Comparison of ENCODE assay signal across 10 cellular contexts in genomic region chr12:452667-453210, GRCh38. TPM values are rescaled to one million over a fixed set of nuclear protein-coding genes. Genes with fewer than 3 reads are reported as not detected.
A peak's percentile ranks its signal among the peaks of the same experiment; 100 is the strongest.
DNase-seq lines count a peak whose midpoint lies in the region; ATAC-seq and TF ChIP-seq lines count a peak whose summit lies in the region.
"Had no signal": no experiment of that assay in that cellular context is flagged by ENCODE, and none has a peak within 500 bp of the region (broad histone marks: within the 10 kb centered on the region; RNA-seq: fewer than 3 reads in every experiment).

No MANE protein-coding gene starts in this region.

- ATAC-seq in gastrocnemius medialis: no peak

- CTCF ChIA-PET in activated CD4-positive, alpha-beta T cell treated with anti-CD3 and anti-CD28 coated beads, Interleukin-2, amount 10 ng/mL, durations not matched to agents 7 days and 5 days (lab: Charles Lee): interaction anchor here (0.5 to 5.6 kb wide), 60 partner anchors 10 to 1285 kb away, joined by 3 to 137 read pairs (median 4); partner anchors contain the start of genes CCDC77, KDM5A, RAD52 and WNK1

- H3K4me3 ChIP-seq in effector memory CD4-positive, alpha-beta T cell (ENCODE audit: insufficient read depth, low read depth, low read length, poor library complexity, severe bottlenecking): no peak overlapping the region
- no peak overlapping the region for H3K4me3 ChIP-seq in gastrocnemius medialis

- peaks cover 40% of the 10 kb centered on the region for H3K27me3 Mint-ChIP-seq in activated CD4-positive, alpha-beta T cell treated with anti-CD3 and anti-CD28 coated beads, Interleukin-2, amount 10 ng/mL, durations not matched to agents 7 days and 5 days

- peaks cover 3% of the 10 kb centered on the region for H3K4me1 Mint-ChIP-seq in activated CD4-positive, alpha-beta T cell treated with anti-CD3 and anti-CD28 coated beads, Interleukin-2, amount 10 ng/mL, durations not matched to agents 7 days and 5 days

- no peaks in the 10 kb centered on the region for H3K9me3 ChIP-seq in effector memory CD4-positive, alpha-beta T cell (ENCODE audit: control insufficient read depth, low read length)
- no peaks in the 10 kb centered on the region for H3K9me3 ChIP-seq in gastrocnemius medialis

- TF ChIP-seq POLR2A in gastrocnemius medialis (IDR thresholded peaks at IDR 0.05): no peak

- DNase-seq in NCI-H146 (lab: John Stamatoyannopoulos, UW) (peak; percentile 50), NCI-H146 treated with DMSO at 0.1 percent for 48 hours (lab: John Stamatoyannopoulos, UW; ENCODE audit: unreplicated experiment) (no peak), ureter (ENCODE audit: low spot score) (no peak), gastrocnemius medialis (no peak), NCI-H774 (lab: John Stamatoyannopoulos, UW) (no peak)
- peak; percentile 26 for DNase-seq in activated CD4-positive, alpha-beta T cell treated with anti-CD3 and anti-CD28 coated beads, Interleukin-2, amount 10 ng/mL, durations not matched to agents 7 days and 5 days
- DNase-seq in effector memory CD4-positive, alpha-beta T cell: peak; percentile 32 to 40 (median 35)
- DNase-seq in stimulated activated naive CD4-positive, alpha-beta T cell (lab: John Stamatoyannopoulos, UW): peak in 5 of 6 experiments; percentile 10 to 62 (median 42)

- H3K4me3 Mint-ChIP-seq in activated CD4-positive, alpha-beta T cell treated with anti-CD3 and anti-CD28 coated beads, Interleukin-2, amount 10 ng/mL, durations not matched to agents 7 days and 5 days: no peak overlapping the region
- H3K4me3 Mint-ChIP-seq: T-helper 1 cell treated with Interleukin-12 subunit alpha and Interleukin-12 subunit beta and Interleukin-4 antibody, amounts not matched to agents 30 μg/mL and 1 μg/mL, for 36 hours had no signal

- in situ Hi-C loops in gastrocnemius medialis (cut with MboI; ENCODE audit: low sequenced_read_pairs in 4 of 4): no loop called here

- H3K4me1 ChIP-seq in effector memory CD4-positive, alpha-beta T cell (ENCODE audit: control insufficient read depth, insufficient read depth, low read length, poor library complexity, severe bottlenecking): no peaks in the 10 kb centered on the region
- H3K4me1 ChIP-seq in gastrocnemius medialis: no peaks in the 10 kb centered on the region

- POLR2A ChIA-PET in activated CD4-positive, alpha-beta T cell treated with anti-CD3 and anti-CD28 coated beads, Interleukin-2, amount 10 ng/mL, durations not matched to agents 7 days and 5 days (lab: Charles Lee): no interaction called here

- peak in 2 of 5 experiments; percentile 27 to 32 for TF ChIP-seq CTCF in gastrocnemius medialis (IDR thresholded peaks at IDR 0.05 in 4 of 5, conservative IDR thresholded peaks at IDR 0.05 in 1 of 5)

- H3K36me3 ChIP-seq in effector memory CD4-positive, alpha-beta T cell (ENCODE audit: control insufficient read depth, insufficient read depth, low read length): no peaks in the 10 kb centered on the region
- H3K36me3 ChIP-seq in gastrocnemius medialis: no peaks in the 10 kb centered on the region

- no peaks in the 10 kb centered on the region for H3K36me3 Mint-ChIP-seq in activated CD4-positive, alpha-beta T cell treated with anti-CD3 and anti-CD28 coated beads, Interleukin-2, amount 10 ng/mL, durations not matched to agents 7 days and 5 days (ENCODE audit: low read depth)

- no peaks in the 10 kb centered on the region for H3K27me3 ChIP-seq in effector memory CD4-positive, alpha-beta T cell (replicated peaks; ENCODE audit: control insufficient read depth, insufficient read depth, low read length, poor library complexity, severe bottlenecking)
- peaks cover 0 to under 1% (median 0%) of the 10 kb centered on the region in 3 donors for H3K27me3 ChIP-seq in gastrocnemius medialis

- intact Hi-C loops in gastrocnemius medialis (cut with DNase I; ENCODE audit: low total_unique reads): loop anchor here (1.0 kb wide), 1 partner anchor 95 kb away; no protein-coding TSS in a partner anchor

- H3K27ac Mint-ChIP-seq in activated CD4-positive, alpha-beta T cell treated with anti-CD3 and anti-CD28 coated beads, Interleukin-2, amount 10 ng/mL, durations not matched to agents 7 days and 5 days: no peak overlapping the region
- H3K27ac Mint-ChIP-seq: T-helper 1 cell treated with Interleukin-12 subunit alpha and Interleukin-12 subunit beta and Interleukin-4 antibody, amounts not matched to agents 30 μg/mL and 1 μg/mL, for 36 hours had no signal

- no peak overlapping the region for H3K27ac ChIP-seq in effector memory CD4-positive, alpha-beta T cell (ENCODE audit: insufficient read depth, low read length, poor library complexity, severe bottlenecking)
- no peak overlapping the region for H3K27ac ChIP-seq in gastrocnemius medialis
- H3K27ac ChIP-seq: epithelial cell of prostate had no signal

- H3K9me3 Mint-ChIP-seq in activated CD4-positive, alpha-beta T cell treated with anti-CD3 and anti-CD28 coated beads, Interleukin-2, amount 10 ng/mL, durations not matched to agents 7 days and 5 days: no peaks in the 10 kb centered on the region
- H3K9me3 Mint-ChIP-seq: T-helper 1 cell treated with Interleukin-12 subunit alpha and Interleukin-12 subunit beta and Interleukin-4 antibody, amounts not matched to agents 30 μg/mL and 1 μg/mL, for 36 hours had no signal

RNA-seq across cellular contexts. Expression of gene B4GALNT3, which starts 7.0 kb away (rescaled TPM):
- 1 to 10 TPM; 6.1 to 7.0 TPM for total RNA-seq in activated CD4-positive, alpha-beta T cell treated with anti-CD3 and anti-CD28 coated beads, Interleukin-2, amount 10 ng/mL, durations not matched to agents 7 days and 5 days
- total RNA-seq in ureter (11.7 TPM), gastrocnemius medialis (1 to 10 TPM in 1 of 4 donors, under 1 TPM in 3; 0.20 to 1.9 (median 0.82) TPM)

RNA-seq across cellular contexts. Expression of gene CCDC77, which starts 51.3 kb away (rescaled TPM):
- 10 to 100 TPM; 14.6 TPM for total RNA-seq in activated CD4-positive, alpha-beta T cell treated with anti-CD3 and anti-CD28 coated beads, Interleukin-2, amount 10 ng/mL, durations not matched to agents 7 days and 5 days
- total RNA-seq in ureter (12.7 TPM), gastrocnemius medialis (10 to 100 TPM in 1 of 4 donors, 1 to 10 TPM in 3; 2.6 to 20.2 (median 7.4) TPM)

Comparison
In these comparisons a context has a peak if more than half of its experiments do, and no peak if none do; other contexts are left out.
1. DNase-seq: peak in NCI-H146 (single experiment), activated CD4-positive, alpha-beta T cell treated with anti-CD3 and anti-CD28 coated beads, Interleukin-2, amount 10 ng/mL, durations not matched to agents 7 days and 5 days (single experiment), effector memory CD4-positive, alpha-beta T cell (3 of 3) and stimulated activated naive CD4-positive, alpha-beta T cell (5 of 6); none in NCI-H146 treated with DMSO at 0.1 percent for 48 hours (single experiment), ureter (single experiment), gastrocnemius medialis (0 of 2) and NCI-H774 (single experiment).